ENCODE assay signal across 1 cellular context in genomic region chr18:59810740-59811520, GRCh38.
TF ChIP-seq lines count a peak whose summit lies in the region.

No MANE protein-coding gene starts in this region.

TF ChIP-seq in SK-N-SH, 30 proteins besides CTCF, POLR2A, EP300 and RAD21 (continued from another document):
- TF ChIP-seq, protein P1, sequence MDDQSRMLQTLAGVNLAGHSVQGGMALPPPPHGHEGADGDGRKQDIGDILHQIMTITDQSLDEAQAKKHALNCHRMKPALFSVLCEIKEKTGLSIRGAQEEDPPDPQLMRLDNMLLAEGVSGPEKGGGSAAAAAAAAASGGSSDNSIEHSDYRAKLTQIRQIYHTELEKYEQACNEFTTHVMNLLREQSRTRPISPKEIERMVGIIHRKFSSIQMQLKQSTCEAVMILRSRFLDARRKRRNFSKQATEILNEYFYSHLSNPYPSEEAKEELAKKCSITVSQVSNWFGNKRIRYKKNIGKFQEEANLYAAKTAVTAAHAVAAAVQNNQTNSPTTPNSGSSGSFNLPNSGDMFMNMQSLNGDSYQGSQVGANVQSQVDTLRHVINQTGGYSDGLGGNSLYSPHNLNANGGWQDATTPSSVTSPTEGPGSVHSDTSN (IDR thresholded peaks at IDR 0.05): peak; percentile 74
- TF ChIP-seq NRF1 (IDR thresholded peaks at IDR 0.05; ENCODE audit: low read depth, low read length): no peak
- TF ChIP-seq YY1 (IDR thresholded peaks at IDR 0.05; ENCODE audit: low read depth): no peak
- no peak for TF ChIP-seq FOSL2 (IDR thresholded peaks at IDR 0.05; ENCODE audit: borderline replicate concordance, low read depth)
- TF ChIP-seq MEF2A (IDR thresholded peaks at IDR 0.05; ENCODE audit: borderline replicate concordance, low read depth): no peak
- peak; percentile 23; the same call in 1 of the 2 replicates for TF ChIP-seq RCOR1 (IDR thresholded peaks at IDR 0.05; ENCODE audit: low read length)
- peak; percentile 26 for TF ChIP-seq GATA2 (CRISPR knock-in tag; IDR thresholded peaks at IDR 0.05)
- no peak for TF ChIP-seq TAF1 (IDR thresholded peaks at IDR 0.05; ENCODE audit: borderline replicate concordance, low read depth, low read length)
- peak; percentile 12; the same call in 1 of the 2 replicates for TF ChIP-seq RXRA (IDR thresholded peaks at IDR 0.05; ENCODE audit: borderline replicate concordance, low read depth)
- TF ChIP-seq NFIC (IDR thresholded peaks at IDR 0.05; ENCODE audit: borderline replicate concordance): 0 out of 2 replicates have a peak, but pooled peaks have one; percentile 10
- no peak for TF ChIP-seq FOXM1 (IDR thresholded peaks at IDR 0.05; ENCODE audit: low read depth)
- no peak for TF ChIP-seq ELF1 (IDR thresholded peaks at IDR 0.05)
- TF ChIP-seq ZBTB33 (IDR thresholded peaks at IDR 0.05; ENCODE audit: borderline replicate concordance, low read depth): no peak
- no peak for TF ChIP-seq TEAD4 (IDR thresholded peaks at IDR 0.05; ENCODE audit: borderline replicate concordance, insufficient read depth)
- no peak for TF ChIP-seq FOXJ3 (CRISPR knock-in tag; IDR thresholded peaks at IDR 0.05)
- TF ChIP-seq REST (IDR thresholded peaks at IDR 0.05; ENCODE audit: low read depth, low read length): no peak
- TF ChIP-seq EZH2phosphoT487 (IDR thresholded peaks at IDR 0.05; ENCODE audit: borderline replicate concordance, low read depth): no peak
